Comparison of ENCODE assay signal across 30 cellular contexts in the genomic region with DNA sequence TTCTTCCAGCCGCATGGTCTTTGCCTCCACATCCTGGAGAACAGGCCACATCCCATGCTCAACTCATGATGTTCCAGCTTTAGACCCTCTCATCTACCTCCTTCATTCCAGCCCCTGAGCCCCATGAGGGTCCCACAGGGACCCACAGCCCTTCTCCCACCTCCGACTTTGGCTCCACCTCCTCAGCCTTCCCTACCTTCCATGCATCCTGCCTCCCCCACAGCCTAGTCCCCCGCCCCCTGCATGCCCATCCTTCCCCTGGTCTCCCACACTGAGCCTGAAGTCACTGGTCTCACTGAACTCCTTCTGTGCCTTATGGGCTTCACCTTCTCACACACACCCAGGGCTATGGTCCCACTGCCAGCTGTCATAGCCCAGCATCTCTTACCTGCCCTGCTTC. TPM values are rescaled to one million over a fixed set of nuclear protein-coding genes. Genes with fewer than 3 reads are reported as not detected.
"Had no signal": no experiment of that assay in that cellular context is flagged by ENCODE, and none has a peak within 500 bp of the region (broad histone marks: within the 10 kb centered on the region; RNA-seq: fewer than 3 reads in every experiment).

No MANE protein-coding gene starts in this region.

- H3K36me3 ChIP-seq: cardiac muscle cell, MG63, SJCRH30 had no signal

- H3K27me3 ChIP-seq: cardiac muscle cell, MG63 had no signal

- DNase-seq: activated CD4-positive, alpha-beta memory T cell treated with anti-CD3 and anti-CD28 coated beads, Interleukin-2, amount 10 ng/mL, durations not matched to agents 7 days and 5 days; activated CD4-positive, alpha-beta T cell treated with anti-CD3 and anti-CD28 coated beads for 36 hours; activated CD8-positive, alpha-beta memory T cell treated with anti-CD3 and anti-CD28 coated beads for 24 hours; activated CD8-positive, alpha-beta memory T cell treated with anti-CD3 and anti-CD28 coated beads, Interleukin-2, amount 10 ng/mL, durations not matched to agents 7 days and 5 days; activated CD8-positive, alpha-beta memory T cell treated with anti-CD3 and anti-CD28 coated beads, Interleukin-2, amount 50 U/mL, for 48 hours; activated effector memory CD4-positive, alpha-beta T cell treated with anti-CD3 and anti-CD28 coated beads, Interleukin-2, amount 50 U/mL, for 16 hours; activated naive CD4-positive, alpha-beta T cell; activated naive CD4-positive, alpha-beta T cell treated with anti-CD3 and anti-CD28 coated beads, Interleukin-2, amount 50 U/mL, for 16 hours; activated naive CD8-positive, alpha-beta T cell treated with anti-CD3 and anti-CD28 coated beads for 36 hours; activated T-cell treated with anti-CD3 and anti-CD28 coated beads, Interleukin-2, amount 50 U/mL, for 48 hours; amniotic stem cell; aorta; Kasumi-1; MG63; NCI-H1048; NCI-H1105 treated with DMSO at 0.1 percent for 48 hours; NCI-H1436; NCI-H1694; NCI-H1930; NCI-H2081 treated with DMSO at 0.1 percent for 48 hours; NCI-H345; NCI-H524 treated with DMSO at 0.1 percent for 48 hours; SHP77; SJCRH30 had no signal

- ATAC-seq: activated CD4-positive, alpha-beta T cell treated with anti-CD3 and anti-CD28 coated beads for 36 hours; activated CD4-positive, CD25-positive, alpha-beta regulatory T cell treated with anti-CD3 and anti-CD28 coated beads, Interleukin-2, amount 50 U/mL, for 24 hours; activated CD8-positive, alpha-beta memory T cell treated with anti-CD3 and anti-CD28 coated beads, Interleukin-2, amount 10 ng/mL, durations not matched to agents 7 days and 5 days; Panc1 had no signal

- H3K36me3 Mint-ChIP-seq: activated CD8-positive, alpha-beta memory T cell treated with anti-CD3 and anti-CD28 coated beads, Interleukin-2, amount 10 ng/mL, durations not matched to agents 7 days and 5 days; activated naive CD8-positive, alpha-beta T cell treated with anti-CD3 and anti-CD28 coated beads for 36 hours had no signal

- H3K27ac ChIP-seq: cardiac muscle cell, SJCRH30, SK-N-MC had no signal

- H3K4me3 ChIP-seq: cardiac muscle cell, MG63, SJCRH30, SK-N-MC had no signal

- H3K4me1 Mint-ChIP-seq: activated CD4-positive, alpha-beta T cell treated with anti-CD3 and anti-CD28 coated beads for 36 hours; activated naive CD8-positive, alpha-beta T cell treated with anti-CD3 and anti-CD28 coated beads for 36 hours had no signal

- H3K9me3 ChIP-seq: MG63, SJCRH30 had no signal

- H3K4me3 Mint-ChIP-seq: activated CD4-positive, alpha-beta memory T cell treated with anti-CD3 and anti-CD28 coated beads, Interleukin-2, amount 10 ng/mL, durations not matched to agents 7 days and 5 days; activated CD4-positive, alpha-beta T cell treated with anti-CD3 and anti-CD28 coated beads for 36 hours; activated CD8-positive, alpha-beta memory T cell treated with anti-CD3 and anti-CD28 coated beads, Interleukin-2, amount 10 ng/mL, durations not matched to agents 7 days and 5 days; activated naive CD8-positive, alpha-beta T cell treated with anti-CD3 and anti-CD28 coated beads for 36 hours had no signal

- H3K9me3 Mint-ChIP-seq: activated CD4-positive, alpha-beta memory T cell treated with anti-CD3 and anti-CD28 coated beads, Interleukin-2, amount 10 ng/mL, durations not matched to agents 7 days and 5 days; activated naive CD8-positive, alpha-beta T cell treated with anti-CD3 and anti-CD28 coated beads for 36 hours had no signal

- H3K27ac Mint-ChIP-seq: activated CD4-positive, alpha-beta memory T cell treated with anti-CD3 and anti-CD28 coated beads, Interleukin-2, amount 10 ng/mL, durations not matched to agents 7 days and 5 days; activated CD4-positive, alpha-beta T cell treated with anti-CD3 and anti-CD28 coated beads for 36 hours; activated CD8-positive, alpha-beta memory T cell treated with anti-CD3 and anti-CD28 coated beads, Interleukin-2, amount 10 ng/mL, durations not matched to agents 7 days and 5 days; activated naive CD8-positive, alpha-beta T cell treated with anti-CD3 and anti-CD28 coated beads for 36 hours had no signal

- H3K27me3 Mint-ChIP-seq: activated CD4-positive, alpha-beta T cell treated with anti-CD3 and anti-CD28 coated beads for 36 hours; activated naive CD8-positive, alpha-beta T cell treated with anti-CD3 and anti-CD28 coated beads for 36 hours had no signal

RNA-seq across cellular contexts. Expression of a gene that starts 23.6 kb away (rescaled TPM):
- total RNA-seq: activated CD4-positive, alpha-beta memory T cell treated with anti-CD3 and anti-CD28 coated beads, Interleukin-2, amount 10 ng/mL, durations not matched to agents 7 days and 5 days; activated CD4-positive, alpha-beta T cell treated with anti-CD3 and anti-CD28 coated beads for 36 hours; activated CD8-positive, alpha-beta memory T cell treated with anti-CD3 and anti-CD28 coated beads, Interleukin-2, amount 10 ng/mL, durations not matched to agents 7 days and 5 days; SJCRH30; T-helper 1 cell treated with Interleukin-12 subunit alpha and Interleukin-12 subunit beta and Interleukin-4 antibody, amounts not matched to agents 30 ng/mL and 1 ng/mL, for 36 hours; T-helper 2 cell treated with Interferon-gamma antibody and Interleukin-4, amounts not matched to agents 100 ng/mL and 5 ng/mL, for 36 hours had no signal
